In the genomic region with DNA sequence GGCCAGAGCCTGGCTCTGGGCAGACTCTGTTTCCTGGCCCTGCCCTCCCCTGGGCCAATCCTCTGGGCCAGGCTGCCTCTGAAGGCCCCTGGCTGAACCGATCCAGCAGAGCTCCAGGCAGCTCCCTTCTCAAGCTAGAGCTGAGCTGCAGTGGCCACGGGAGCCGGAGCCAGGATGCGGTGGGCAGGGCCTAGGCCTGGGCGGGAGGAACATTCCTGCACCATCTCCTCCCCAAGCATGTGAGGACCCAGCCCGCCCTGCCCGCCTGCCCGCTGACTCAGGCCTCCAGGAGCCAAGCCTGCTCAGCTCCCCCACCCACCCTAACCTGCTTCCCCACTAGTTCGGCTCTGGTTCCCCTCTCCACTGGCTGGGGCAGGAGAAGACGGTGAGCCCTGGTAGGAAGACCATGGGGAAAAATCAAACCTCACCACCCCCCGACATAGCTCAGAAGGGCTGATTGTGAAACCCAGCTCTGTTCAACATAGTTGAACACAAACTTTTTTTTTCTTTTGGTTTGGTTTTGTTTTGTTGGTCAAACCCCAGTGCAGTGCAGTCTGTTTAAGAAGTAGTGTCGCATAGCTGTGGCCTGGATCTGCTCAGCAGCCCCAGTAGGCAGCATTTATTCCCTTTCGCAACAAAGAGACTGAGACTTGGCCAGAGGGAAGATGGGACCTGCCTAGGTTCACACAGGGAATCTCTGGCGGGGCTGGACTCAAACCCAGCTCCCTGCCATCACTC, we compare ENCODE assay signal across 9 cellular contexts. TPM values are rescaled to one million over a fixed set of nuclear protein-coding genes. Genes with fewer than 3 reads are reported as not detected.
DNase-seq lines count a peak whose midpoint lies in the region; ATAC-seq, FAIRE-seq and TF ChIP-seq lines count a peak whose summit lies in the region.
"Had no signal": no experiment of that assay in that cellular context is flagged by ENCODE, and none has a peak within 500 bp of the region (broad histone marks: within the 10 kb centered on the region; RNA-seq: fewer than 3 reads in every experiment).

No MANE protein-coding gene starts in this region.

- intact Hi-C loops in breast epithelium (cut with DNase I; ENCODE audit: low total_unique reads), result no loop called here
- intact Hi-C loops in spleen (cut with DNase I; ENCODE audit: low total_unique reads), result no loop called here

- peaks cover 13% of the 10 kb centered on the region for H3K79me2 ChIP-seq in keratinocyte (ENCODE audit: control insufficient read depth, insufficient read depth, low read length)

- no peaks in the 10 kb centered on the region for H3K9me1 ChIP-seq in keratinocyte (ENCODE audit: control insufficient read depth, extremely low read depth, insufficient read depth, low read length)

- 70 to 82% (median 74%) methylated on average over 9 to 14 of the region's 14 CpGs for WGBS in spleen, 5 donors

- H3K4me2 ChIP-seq in keratinocyte (ENCODE audit: control insufficient read depth, extremely low read depth, insufficient read depth, low read depth, low read length), result peak overlapping the region; percentile 75

- TF ChIP-seq CTCF in breast epithelium (IDR thresholded peaks at IDR 0.05) (no peak), keratinocyte (optimal IDR thresholded peaks at IDR 0.05 in 1 of 3, IDR thresholded peaks at IDR 0.05 in 1 of 3, conservative IDR thresholded peaks at IDR 0.05 in 1 of 3; ENCODE audit: extremely low read depth in 1 of 3, insufficient read depth in 2 of 3, low read length in 3 of 3) (no peak), spleen (IDR thresholded peaks at IDR 0.05 in 8 of 11, conservative IDR thresholded peaks at IDR 0.05 in 3 of 11) (no peak)

- FAIRE-seq in keratinocyte (lab: Jason Lieb, UNC), result peak; percentile 85
- FAIRE-seq: endometrium had no signal

- TF ChIP-seq POLR2A in breast epithelium (IDR thresholded peaks at IDR 0.05), result no peak
- no peak for TF ChIP-seq POLR2A in spleen (IDR thresholded peaks at IDR 0.05)

- no peaks in the 10 kb centered on the region for H3K27me3 ChIP-seq in breast epithelium
- no peaks in the 10 kb centered on the region for H3K27me3 ChIP-seq in keratinocyte (ENCODE audit: control insufficient read depth, extremely low read depth, insufficient read depth, low read length)
- H3K27me3 ChIP-seq in spleen (replicated peaks in 1 of 7), result no peaks in the 10 kb centered on the region

- H2AFZ ChIP-seq in keratinocyte (ENCODE audit: control insufficient read depth, low read length), result no peak overlapping the region

- ATAC-seq in GM19467 (IDR thresholded peaks at IDR 0.05; ENCODE audit: unreplicated experiment), result no peak
- ATAC-seq in HG02870 (IDR thresholded peaks at IDR 0.05; ENCODE audit: unreplicated experiment), result no peak

- H3K36me3 ChIP-seq in breast epithelium (no peaks in the 10 kb centered on the region), keratinocyte (ENCODE audit: control insufficient read depth in 2 of 2, extremely low read depth in 1 of 2, insufficient read depth in 2 of 2, low read length in 2 of 2) (peaks cover 21% of the 10 kb centered on the region in 2 experiments), spleen (peaks cover 0 to 30% (median 6%) of the 10 kb centered on the region in 6 donors)

- no peaks in the 10 kb centered on the region for H4K20me1 ChIP-seq in keratinocyte (ENCODE audit: control insufficient read depth, extremely low read depth, insufficient read depth, low read length)

- H3K4me1 ChIP-seq in breast epithelium (peaks cover 14 to 17% of the 10 kb centered on the region in 2 donors), keratinocyte (ENCODE audit: control insufficient read depth, extremely low read depth, insufficient read depth, low read length) (peaks cover 63% of the 10 kb centered on the region), spleen (peaks cover 0 to 46% (median 11%) of the 10 kb centered on the region in 6 donors)

- H3K9me3 ChIP-seq in breast epithelium, result no peaks in the 10 kb centered on the region
- no peaks in the 10 kb centered on the region for H3K9me3 ChIP-seq in keratinocyte (ENCODE audit: control insufficient read depth, low read depth, low read length)
- H3K9me3 ChIP-seq in spleen, result no peaks in the 10 kb centered on the region

- H3K27ac ChIP-seq in breast epithelium (peak overlapping the region; percentile 87 to 95), keratinocyte (ENCODE audit: control insufficient read depth, insufficient read depth, low read length) (peak overlapping the region; percentile 98), spleen (peak overlapping the region in 7 of 8 donors; percentile 61 to 76 (median 73))

- dilution Hi-C loops in keratinocyte (cut with MboI; ENCODE audit: extremely low pct_ligation_motif_present, low sequenced_read_pairs), result no loop called here

- peak overlapping the region; percentile 81 for H3K9ac ChIP-seq in keratinocyte (ENCODE audit: control insufficient read depth, extremely low read depth, insufficient read depth, low read length)

- peak; percentile 93 for DNase-seq in HCEC 1CT
- peak; percentile 84 to 89 for DNase-seq in breast epithelium (ENCODE audit: low spot score in 2 of 2)
- DNase-seq in keratinocyte (ENCODE audit: low read depth, low spot score), result no peak
- peak; percentile 85 for DNase-seq in spleen
- DNase-seq in activated effector memory CD4-positive, alpha-beta T cell treated with anti-CD3 and anti-CD28 coated beads, Interleukin-2, amount 50 U/mL, for 16 hours, result no peak
- DNase-seq in DMS79 (lab: John Stamatoyannopoulos, UW), result no peak

- H3K4me3 ChIP-seq in breast epithelium (peak overlapping the region in 2 of 3 donors; percentile 21 to 46), keratinocyte (ENCODE audit: control insufficient read depth in 2 of 3, extremely low read depth in 1 of 3, insufficient read depth in 2 of 3, low read depth in 1 of 3, low read length in 3 of 3) (peak overlapping the region in 2 of 3 experiments; percentile 24 to 38), spleen (no peak overlapping the region)

RNA-seq across cellular contexts. Expression of gene SNX33, which starts 13.5 kb away (rescaled TPM):
- 10 to 100 TPM; 32.8 to 42.7 (median 36.3) TPM for total RNA-seq in breast epithelium
- 21.7 to 32.5 TPM (median 27.0 TPM) in 3 replicates for polyA plus RNA-seq in keratinocyte
- polyA plus RNA-seq in keratinocyte (2011; ENCODE audit: low read depth), result 11.5 TPM
- polyA plus RNA-seq in keratinocyte (2011; cell fraction: cytosol; rRNA removed), result 24.7 and 25.8 TPM in 2 replicates
- 59.5 and 81.4 TPM in 2 replicates for polyA plus RNA-seq in keratinocyte (2011; cell fraction: nucleus; rRNA removed)
- 31.2 and 40.4 TPM in 2 replicates for polyA plus RNA-seq in keratinocyte (2012; ENCODE audit: low replicate concordance)
- polyA minus RNA-seq in keratinocyte, result 45.4 to 75.9 TPM (median 53.1 TPM) in 3 replicates
- 51.8 TPM for polyA minus RNA-seq in keratinocyte (2011; cell fraction: cytosol; rRNA and poly(A)+ RNA removed)
- 52.0 and 62.4 TPM in 2 replicates for polyA minus RNA-seq in keratinocyte (2011; cell fraction: nucleus; rRNA and poly(A)+ RNA removed)
- total RNA-seq in spleen, result 10 to 100 TPM; 10.4 to 22.8 (median 18.3) TPM
- 1 to 10 TPM; 4.3 to 7.8 (median 6.3) TPM for polyA plus RNA-seq in spleen

RNA-seq across cellular contexts. Expression of gene IMP3, which starts 21.2 kb away (rescaled TPM):
- total RNA-seq in breast epithelium (100 to 1,000 TPM; 144 to 194 (median 175) TPM), spleen (100 to 1,000 TPM in 3 of 7 donors, 10 to 100 TPM in 4; 51.3 to 177 (median 67.6) TPM)
- polyA plus RNA-seq in keratinocyte (58.1 to 90.0 TPM (median 70.4 TPM) in 3 replicates), spleen (100 to 1,000 TPM; 100 to 128 (median 107) TPM)
- 20.9 TPM for polyA plus RNA-seq in keratinocyte (2011; ENCODE audit: low read depth)
- 58.1 and 74.0 TPM in 2 replicates for polyA plus RNA-seq in keratinocyte (2011; cell fraction: cytosol; rRNA removed)
- 48.6 and 51.6 TPM in 2 replicates for polyA plus RNA-seq in keratinocyte (2011; cell fraction: nucleus; rRNA removed)
- polyA plus RNA-seq in keratinocyte (2012; ENCODE audit: low replicate concordance), result 67.8 and 84.1 TPM in 2 replicates
- 15.5 to 28.5 TPM (median 16.7 TPM) in 3 replicates for polyA minus RNA-seq in keratinocyte
- polyA minus RNA-seq in keratinocyte (2011; cell fraction: cytosol; rRNA and poly(A)+ RNA removed), result 92.7 TPM
- polyA minus RNA-seq in keratinocyte (2011; cell fraction: nucleus; rRNA and poly(A)+ RNA removed), result 13.5 and 14.4 TPM in 2 replicates

RNA-seq across cellular contexts. Expression of gene SNUPN, which starts 35.7 kb away (rescaled TPM):
- 10 to 100 TPM; 19.8 to 24.9 (median 23.6) TPM for total RNA-seq in breast epithelium
- 20.7 to 24.9 TPM (median 23.6 TPM) in 3 replicates for polyA plus RNA-seq in keratinocyte
- polyA plus RNA-seq in keratinocyte (2011; ENCODE audit: low read depth), result 40.1 TPM
- polyA plus RNA-seq in keratinocyte (2011; cell fraction: cytosol; rRNA removed), result 21.7 and 24.4 TPM in 2 replicates
- polyA plus RNA-seq in keratinocyte (2011; cell fraction: nucleus; rRNA removed), result 21.4 and 21.8 TPM in 2 replicates
- 15.1 and 18.5 TPM in 2 replicates for polyA plus RNA-seq in keratinocyte (2012; ENCODE audit: low replicate concordance)
- 6.7 to 17.8 TPM (median 14.2 TPM) in 3 replicates for polyA minus RNA-seq in keratinocyte
- 13.2 TPM for polyA minus RNA-seq in keratinocyte (2011; cell fraction: cytosol; rRNA and poly(A)+ RNA removed)
- 10.7 and 17.5 TPM in 2 replicates for polyA minus RNA-seq in keratinocyte (2011; cell fraction: nucleus; rRNA and poly(A)+ RNA removed)
- total RNA-seq in spleen, result 10 to 100 TPM; 16.9 to 26.3 (median 22.8) TPM
- polyA plus RNA-seq in spleen, result 10 to 100 TPM; 16.8 to 24.7 (median 21.3) TPM

RNA-seq across cellular contexts. Expression of gene CSPG4, which starts 51.4 kb away (rescaled TPM):
- total RNA-seq in breast epithelium, result 10 to 100 TPM in 2 of 3 donors, 1 to 10 TPM in 1; 6.3 to 42.9 (median 17.0) TPM
- 0.67 to 1.9 TPM (median 1.7 TPM) in 3 replicates for polyA plus RNA-seq in keratinocyte
- 0.31 TPM for polyA plus RNA-seq in keratinocyte (2011; ENCODE audit: low read depth)
- polyA plus RNA-seq in keratinocyte (2011; cell fraction: cytosol; rRNA removed), result 0.16 and 0.49 TPM in 2 replicates
- 2.5 and 5.0 TPM in 2 replicates for polyA plus RNA-seq in keratinocyte (2011; cell fraction: nucleus; rRNA removed)
- 1.7 and 5.4 TPM in 2 replicates for polyA plus RNA-seq in keratinocyte (2012; ENCODE audit: low replicate concordance)
- polyA minus RNA-seq in keratinocyte, result 3.2 to 15.0 TPM (median 4.5 TPM) in 3 replicates
- 2.5 TPM for polyA minus RNA-seq in keratinocyte (2011; cell fraction: cytosol; rRNA and poly(A)+ RNA removed)
- polyA minus RNA-seq in keratinocyte (2011; cell fraction: nucleus; rRNA and poly(A)+ RNA removed), result 8.4 and 12.3 TPM in 2 replicates
- 10 to 100 TPM in 4 of 7 donors, 1 to 10 TPM in 3; 4.1 to 28.6 (median 10.2) TPM for total RNA-seq in spleen
- polyA plus RNA-seq in spleen, result 1 to 10 TPM in 2 of 3 donors, under 1 TPM in 1; 0.89 to 4.9 (median 1.3) TPM

Comparison
In these comparisons a context has a peak if more than half of its experiments do, and no peak if none do; other contexts are left out.
1. DNase-seq: peak in HCEC 1CT (single experiment), breast epithelium (2 of 2) and spleen (single experiment); none in keratinocyte (single experiment), activated effector memory CD4-positive, alpha-beta T cell treated with anti-CD3 and anti-CD28 coated beads, Interleukin-2, amount 50 U/mL, for 16 hours (single experiment) and DMS79 (single experiment).
2. H3K4me3 ChIP-seq: peak in breast epithelium (2 of 3) and keratinocyte (2 of 3); none in spleen (0 of 8).
3. Peak in every context shown above with its lines, with median percentiles within 50 percentile points of each other: H3K27ac ChIP-seq.